Comparison of ENCODE assay signal across 1 cellular context in the genomic region with DNA sequence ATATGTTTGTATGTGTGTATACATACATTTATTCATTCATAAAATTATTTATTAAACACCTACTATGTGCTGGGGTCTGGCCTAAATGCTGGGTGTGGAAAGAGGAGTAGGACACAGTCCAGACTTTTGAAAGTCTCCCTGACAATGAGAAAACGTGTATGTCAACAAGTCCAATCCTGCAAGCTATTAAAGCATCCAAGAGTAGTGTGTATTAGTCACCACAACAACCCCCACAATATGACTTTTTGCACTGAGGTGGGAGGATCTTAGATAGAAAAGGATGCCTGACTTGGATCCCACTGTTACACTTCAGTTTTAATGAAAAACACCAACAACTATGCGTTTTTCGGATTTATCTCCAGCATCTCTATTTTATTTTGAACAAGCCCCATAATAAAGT.
TF ChIP-seq lines count a peak whose summit lies in the region.

No MANE protein-coding gene starts in this region.

TF ChIP-seq in HEK293, 187 proteins besides CTCF, POLR2A, EP300 and RAD21 (continued from another document):
- TF ChIP-seq ZFHX2 (tag by site-specific recombination; conservative IDR thresholded peaks at IDR 0.05) (0 out of 2 replicates have a peak, but pooled peaks have one; percentile 17), SETDB1 (IDR thresholded peaks at IDR 0.05; ENCODE audit: insufficient read length, low read length) (no peak), SP2 (tag by site-specific recombination; IDR thresholded peaks at IDR 0.05) (no peak)
